In the genomic region with DNA sequence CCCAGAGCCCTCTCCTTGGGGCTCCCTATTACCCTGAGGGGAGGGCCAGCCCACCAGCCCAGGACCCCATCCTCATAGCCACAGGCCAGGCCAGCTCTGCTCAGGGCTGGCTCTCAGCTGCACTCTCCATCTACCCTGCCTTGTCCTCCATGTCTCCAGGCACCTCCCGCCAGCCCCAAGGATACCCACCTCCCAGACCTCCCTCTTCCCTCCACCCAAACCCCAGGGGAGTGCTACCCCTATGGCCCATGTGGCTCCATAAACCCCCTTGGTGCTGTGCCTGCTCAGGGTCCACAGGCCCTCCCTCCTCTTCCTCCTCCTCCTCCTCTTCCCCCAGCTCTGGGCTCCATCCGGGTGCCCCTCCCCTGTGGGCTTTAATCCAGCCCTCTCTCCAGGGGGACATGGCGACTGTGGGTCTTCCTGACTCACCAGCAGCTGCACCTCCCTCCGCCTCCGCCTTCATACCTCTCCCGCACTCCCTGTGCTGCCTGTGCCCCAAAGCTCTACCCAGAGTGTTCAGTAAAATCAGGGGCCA, we compare ENCODE assay signal across 9 cellular contexts. TPM values are rescaled to one million over a fixed set of nuclear protein-coding genes. Genes with fewer than 3 reads are reported as not detected.
DNase-seq lines count a peak whose midpoint lies in the region; ATAC-seq, FAIRE-seq and TF ChIP-seq lines count a peak whose summit lies in the region.
"Had no signal": no experiment of that assay in that cellular context is flagged by ENCODE, and none has a peak within 500 bp of the region (broad histone marks: within the 10 kb centered on the region; RNA-seq: fewer than 3 reads in every experiment).

No MANE protein-coding gene starts in this region.

- H3K56ac ChIP-seq in mesendoderm (ENCODE audit: low read length) = peak overlapping the region; percentile 18

- H3K18ac ChIP-seq in mesendoderm (ENCODE audit: low read length) = peak overlapping the region; percentile 4

- peaks cover 3% of the 10 kb centered on the region for H3K36me3 ChIP-seq in mesendoderm (ENCODE audit: control insufficient read depth, insufficient read depth, low read length)
- peaks cover 0 to 18% (median 14%) of the 10 kb centered on the region in 4 donors for H3K36me3 ChIP-seq in esophagus muscularis mucosa
- H3K36me3 ChIP-seq in Caco-2 (ENCODE audit: control insufficient read depth, insufficient read depth, low read length) = no peaks in the 10 kb centered on the region

- H3K27me3 ChIP-seq in mesendoderm (ENCODE audit: insufficient read depth, low read length, poor library complexity) = no peaks in the 10 kb centered on the region
- H3K27me3 ChIP-seq in esophagus muscularis mucosa = peaks cover 0 to 50% (median 4%) of the 10 kb centered on the region in 4 donors
- H3K27me3 ChIP-seq in Caco-2 (replicated peaks; ENCODE audit: control insufficient read depth, insufficient read depth, low read length) = no peaks in the 10 kb centered on the region

- no peak overlapping the region for H2BK120ac ChIP-seq in mesendoderm (ENCODE audit: low read depth, low read length)

- BruUV-seq in Caco-2 (replicated peaks; lab: Mats Ljungman, UMichigan) = no TSS peak

- no peak overlapping the region for H2BK5ac ChIP-seq in mesendoderm (ENCODE audit: low read length)

- no peak overlapping the region for H3K9ac ChIP-seq in mesendoderm (ENCODE audit: low read length)

- H3K9me3 Mint-ChIP-seq in HFFc6 = peaks cover 4% of the 10 kb centered on the region; the same call in 1 of the 2 replicates
- no peaks in the 10 kb centered on the region for H3K9me3 Mint-ChIP-seq in activated naive CD8-positive, alpha-beta T cell treated with anti-CD3 and anti-CD28 coated beads for 36 hours
- no peaks in the 10 kb centered on the region for H3K9me3 Mint-ChIP-seq in Caco-2 (ENCODE audit: unreplicated experiment)

- no peaks in the 10 kb centered on the region for H3K9me3 ChIP-seq in A549
- no peaks in the 10 kb centered on the region for H3K9me3 ChIP-seq in esophagus muscularis mucosa
- no peaks in the 10 kb centered on the region for H3K9me3 ChIP-seq in Caco-2
- H3K9me3 ChIP-seq: tibial artery had no signal

- H3K4me3 ChIP-seq in A549 (no peak overlapping the region), mesendoderm (ENCODE audit: low read length) (no peak overlapping the region), esophagus muscularis mucosa (no peak overlapping the region), Caco-2 (ENCODE audit: low read depth, low read length) (no peak overlapping the region)

- H3K79me1 ChIP-seq in mesendoderm (ENCODE audit: low read length) = no peaks in the 10 kb centered on the region

- TF ChIP-seq EP300 in A549 (IDR thresholded peaks at IDR 0.05) (no peak), esophagus muscularis mucosa (IDR thresholded peaks at IDR 0.05) (no peak)

- no peaks in the 10 kb centered on the region for H3K79me2 ChIP-seq in mesendoderm (ENCODE audit: control insufficient read depth, insufficient read depth, low read length)

- no peak overlapping the region for H2AK5ac ChIP-seq in mesendoderm (ENCODE audit: low read length)

- CTCF ChIA-PET in A549 (lab: Yijun Ruan, JAX) = no interaction called here
- CTCF ChIA-PET in Caco-2 (lab: Charles Lee) = no interaction called here

- no peak overlapping the region for H3K23ac ChIP-seq in mesendoderm (ENCODE audit: low read length)

- H3K4me3 Mint-ChIP-seq in HFFc6 (peak overlapping the region; percentile 26; the same call in 1 of the 2 replicates), Caco-2 (ENCODE audit: unreplicated experiment) (no peak overlapping the region)
- H3K4me3 Mint-ChIP-seq in activated naive CD8-positive, alpha-beta T cell treated with anti-CD3 and anti-CD28 coated beads for 36 hours = no peak overlapping the region

- H3K4me2 ChIP-seq in A549 = no peak overlapping the region
- no peak overlapping the region for H3K4me2 ChIP-seq in mesendoderm (ENCODE audit: low read length)

- H2BK15ac ChIP-seq in mesendoderm (replicated peaks; ENCODE audit: low read depth) = no peak overlapping the region

- 83% methylated on average over 4 of the region's 6 CpGs for WGBS in A549 (ENCODE audit: missing lambda C conversion rate)
- WGBS in mesendoderm (ENCODE audit: extremely low coverage, insufficient coverage, low lambda C conversion rate) = no CpG with 5 or more reads among the region's 6 CpGs
- 46% methylated on average over 6 of the region's 6 CpGs for WGBS in esophagus muscularis mucosa

- H3K27ac ChIP-seq in A549 (no peak overlapping the region; a peak in 1 of 6 replicates), mesendoderm (ENCODE audit: low read depth, low read length) (no peak overlapping the region), esophagus muscularis mucosa (replicated peaks in 1 of 4) (peak overlapping the region in 2 of 4 donors; percentile 19 to 53)

- H3K27me3 Mint-ChIP-seq in HFFc6 (ENCODE audit: insufficient read depth) = peaks cover 6% of the 10 kb centered on the region
- peaks cover 10% of the 10 kb centered on the region for H3K27me3 Mint-ChIP-seq in activated naive CD8-positive, alpha-beta T cell treated with anti-CD3 and anti-CD28 coated beads for 36 hours
- no peaks in the 10 kb centered on the region for H3K27me3 Mint-ChIP-seq in Caco-2 (ENCODE audit: insufficient read depth, unreplicated experiment)

- no peak for TF ChIP-seq RAD21 in A549 (conservative IDR thresholded peaks at IDR 0.05 in 1 of 2, IDR thresholded peaks at IDR 0.05 in 1 of 2)

- no peak overlapping the region for H3K4ac ChIP-seq in mesendoderm (ENCODE audit: low read depth, low read length)

- TF ChIP-seq POLR2A in A549 (IDR thresholded peaks at IDR 0.05; ENCODE audit: low read length) (no peak), esophagus muscularis mucosa (IDR thresholded peaks at IDR 0.05; ENCODE audit: low read depth) (no peak)

- H3K4me1 Mint-ChIP-seq in HFFc6 (ENCODE audit: low read depth) (peaks cover 14% of the 10 kb centered on the region), Caco-2 (ENCODE audit: low read depth, unreplicated experiment) (no peaks in the 10 kb centered on the region)
- peaks cover 3% of the 10 kb centered on the region for H3K4me1 Mint-ChIP-seq in activated naive CD8-positive, alpha-beta T cell treated with anti-CD3 and anti-CD28 coated beads for 36 hours

- ATAC-seq in A549 (peak; percentile 34 to 53; a peak in 3 of 6 replicates), GM18511 (IDR thresholded peaks at IDR 0.05; ENCODE audit: unreplicated experiment) (no peak), HG03469 (IDR thresholded peaks at IDR 0.05; ENCODE audit: unreplicated experiment) (no peak)

- POLR2A ChIA-PET in A549 (lab: Yijun Ruan, JAX) (no interaction called here), Caco-2 (lab: Charles Lee) (no interaction called here)

- no peak overlapping the region for H4K5ac ChIP-seq in mesendoderm (ENCODE audit: low read length)

- H3K36me3 Mint-ChIP-seq in HFFc6 (ENCODE audit: low read depth) (peaks cover 26% of the 10 kb centered on the region), Caco-2 (ENCODE audit: insufficient read depth, unreplicated experiment) (peaks cover 21% of the 10 kb centered on the region)
- H3K36me3 Mint-ChIP-seq in activated naive CD8-positive, alpha-beta T cell treated with anti-CD3 and anti-CD28 coated beads for 36 hours = peaks cover 26% of the 10 kb centered on the region

- H3K27ac Mint-ChIP-seq in HFFc6 (peak overlapping the region; percentile 84), Caco-2 (ENCODE audit: unreplicated experiment) (no peak overlapping the region)
- H3K27ac Mint-ChIP-seq in activated naive CD8-positive, alpha-beta T cell treated with anti-CD3 and anti-CD28 coated beads for 36 hours = peak overlapping the region; percentile 54

- DNase-seq in A549 (ENCODE audit: low read depth in 1 of 2, low spot score in 1 of 2) (no peak), HFFc6 (peak; percentile 31), mesendoderm (peak; percentile 33), esophagus muscularis mucosa (ENCODE audit: extremely low spot score) (no peak), Caco-2 (no peak)
- no peak for DNase-seq in activated naive CD8-positive, alpha-beta T cell treated with anti-CD3 and anti-CD28 coated beads for 36 hours
- DNase-seq: tibial artery had no signal

- intact Hi-C loops in esophagus muscularis mucosa (cut with DNase I) (no loop called here), Caco-2 (cut with micrococcal nuclease; ENCODE audit: unreplicated experiment) (no loop called here)

- no peak for TF ChIP-seq CTCF in A549 (IDR thresholded peaks at IDR 0.05)
- no peak for TF ChIP-seq CTCF in HFFc6 (IDR thresholded peaks at IDR 0.05)
- no peak for TF ChIP-seq CTCF in esophagus muscularis mucosa (IDR thresholded peaks at IDR 0.05)
- TF ChIP-seq CTCF in Caco-2 (IDR thresholded peaks at IDR 0.05; ENCODE audit: insufficient read depth in 1 of 2, low read depth in 1 of 2, low read length in 1 of 2, severe bottlenecking in 1 of 2, unreplicated experiment in 1 of 2) = no peak

- FAIRE-seq in A549 (lab: Jason Lieb, UNC) = no peak

- no peak overlapping the region for H4K8ac ChIP-seq in mesendoderm (ENCODE audit: low read depth, low read length)

- no peaks in the 10 kb centered on the region for H3K4me1 ChIP-seq in A549
- H3K4me1 ChIP-seq in mesendoderm (ENCODE audit: control insufficient read depth, low read depth, low read length) = peaks cover 3% of the 10 kb centered on the region
- H3K4me1 ChIP-seq in esophagus muscularis mucosa = peaks cover 14 to 35% (median 28%) of the 10 kb centered on the region in 4 donors
- no peaks in the 10 kb centered on the region; the same call in 1 of the 2 replicates for H3K4me1 ChIP-seq in Caco-2

RNA-seq across cellular contexts. Expression of a gene that starts 9.1 kb away (rescaled TPM):
- 36.6 and 45.4 TPM in 2 replicates for polyA plus RNA-seq in A549 (2011; rRNA removed)
- polyA plus RNA-seq in A549 (2012; cell fraction: cytosol; rRNA removed) = 26.8 and 28.8 TPM in 2 replicates
- 9.4 and 16.1 TPM in 2 replicates for polyA plus RNA-seq in A549 (2012; cell fraction: nucleus; rRNA removed)
- polyA plus RNA-seq in A549 (2017; fragmentation: RNase III; extraction: RNeasy Plus Mini Kit Qiagen cat#74134 plus additional on column Dnase treatment) = 31.8 to 33.7 TPM (median 32.4 TPM) in 3 replicates
- 10.0 and 10.5 TPM in 2 replicates for polyA minus RNA-seq in A549 (2011; rRNA and poly(A)+ RNA removed)
- total RNA-seq in HFFc6 (2021; fragmentation: NEBNext Ultra II Directional; extraction: Animal tissue kit (Norgen Biotek cat#: 25700)) = 10 to 100 TPM; 12.5 to 16.0 (median 15.5) TPM
- 10 to 100 TPM; 12.1 to 14.3 TPM for total RNA-seq in activated naive CD8-positive, alpha-beta T cell treated with anti-CD3 and anti-CD28 coated beads for 36 hours
- 16.0 TPM for polyA plus RNA-seq in mesendoderm (2013, experiment 1 of 2)
- 16.8 TPM for polyA plus RNA-seq in mesendoderm (2013, experiment 2 of 2)
- total RNA-seq in esophagus muscularis mucosa = 10 to 100 TPM in 3 of 4 donors, 1 to 10 TPM in 1; 8.1 to 17.2 (median 10.6) TPM
- 10.6 and 11.5 TPM in 2 replicates for total RNA-seq in Caco-2 (2022)

RNA-seq across cellular contexts. Expression of a gene that starts 9.8 kb away (rescaled TPM):
- 43.6 and 45.3 TPM in 2 replicates for polyA plus RNA-seq in A549 (2011; rRNA removed)
- 25.1 and 29.8 TPM in 2 replicates for polyA plus RNA-seq in A549 (2012; cell fraction: cytosol; rRNA removed)
- polyA plus RNA-seq in A549 (2012; cell fraction: nucleus; rRNA removed) = 81.2 and 99.4 TPM in 2 replicates
- polyA plus RNA-seq in A549 (2017; fragmentation: RNase III; extraction: RNeasy Plus Mini Kit Qiagen cat#74134 plus additional on column Dnase treatment) = 38.2 to 42.9 TPM (median 41.2 TPM) in 3 replicates
- polyA minus RNA-seq in A549 (2011; rRNA and poly(A)+ RNA removed) = 45.1 and 69.0 TPM in 2 replicates
- total RNA-seq in HFFc6 (2021; fragmentation: NEBNext Ultra II Directional; extraction: Animal tissue kit (Norgen Biotek cat#: 25700)) = 10 to 100 TPM; 85.7 to 91.8 (median 86.9) TPM
- total RNA-seq in activated naive CD8-positive, alpha-beta T cell treated with anti-CD3 and anti-CD28 coated beads for 36 hours = 100 to 1,000 TPM; 112 to 117 TPM
- polyA plus RNA-seq in mesendoderm (2013, experiment 1 of 2) = 47.2 TPM
- 48.1 TPM for polyA plus RNA-seq in mesendoderm (2013, experiment 2 of 2)
- 10 to 100 TPM; 58.6 to 89.2 (median 81.9) TPM for total RNA-seq in esophagus muscularis mucosa
- 88.1 and 102 TPM in 2 replicates for total RNA-seq in Caco-2 (2022)

RNA-seq across cellular contexts. Expression of a gene that starts 28.4 kb away (rescaled TPM):
- polyA plus RNA-seq in A549 (2011; rRNA removed) (3.2 TPM in 2 replicates), A549 (2017; fragmentation: RNase III; extraction: RNeasy Plus Mini Kit Qiagen cat#74134 plus additional on column Dnase treatment) (7.4 to 8.7 TPM (median 8.5 TPM) in 3 replicates)
- 9.2 and 10.8 TPM in 2 replicates for polyA plus RNA-seq in A549 (2012; cell fraction: cytosol; rRNA removed)
- 44.4 and 52.1 TPM in 2 replicates for polyA plus RNA-seq in A549 (2012; cell fraction: nucleus; rRNA removed)
- 5.6 and 6.8 TPM in 2 replicates for polyA minus RNA-seq in A549 (2011; rRNA and poly(A)+ RNA removed)
- total RNA-seq in HFFc6 (2021; fragmentation: NEBNext Ultra II Directional; extraction: Animal tissue kit (Norgen Biotek cat#: 25700)) = 1 to 10 TPM; 5.2 to 7.7 (median 7.1) TPM
- 10 to 100 TPM; 16.5 to 17.0 TPM for total RNA-seq in activated naive CD8-positive, alpha-beta T cell treated with anti-CD3 and anti-CD28 coated beads for 36 hours
- polyA plus RNA-seq in mesendoderm (2013, experiment 1 of 2) = 7.3 TPM
- polyA plus RNA-seq in mesendoderm (2013, experiment 2 of 2) = 7.5 TPM
- total RNA-seq in esophagus muscularis mucosa (1 to 10 TPM in 3 of 4 donors, under 1 TPM in 1; 0.50 to 2.5 (median 1.7) TPM), Caco-2 (2022) (17.7 and 18.6 TPM in 2 replicates)

RNA-seq across cellular contexts. Expression of a gene that starts 28.7 kb away (rescaled TPM):
- polyA plus RNA-seq in A549 (2011; rRNA removed) = 11.1 and 11.5 TPM in 2 replicates
- polyA plus RNA-seq in A549 (2012; cell fraction: cytosol; rRNA removed) = 12.0 and 16.7 TPM in 2 replicates
- 49.5 and 57.4 TPM in 2 replicates for polyA plus RNA-seq in A549 (2012; cell fraction: nucleus; rRNA removed)
- 13.3 to 15.5 TPM (median 14.6 TPM) in 3 replicates for polyA plus RNA-seq in A549 (2017; fragmentation: RNase III; extraction: RNeasy Plus Mini Kit Qiagen cat#74134 plus additional on column Dnase treatment)
- 13.9 and 21.1 TPM in 2 replicates for polyA minus RNA-seq in A549 (2011; rRNA and poly(A)+ RNA removed)
- total RNA-seq in HFFc6 (2021; fragmentation: NEBNext Ultra II Directional; extraction: Animal tissue kit (Norgen Biotek cat#: 25700)) = 10 to 100 TPM; 23.2 to 26.9 (median 25.5) TPM
- 10 to 100 TPM; 49.4 to 53.4 TPM for total RNA-seq in activated naive CD8-positive, alpha-beta T cell treated with anti-CD3 and anti-CD28 coated beads for 36 hours
- 13.6 TPM for polyA plus RNA-seq in mesendoderm (2013, experiment 1 of 2)
- 12.3 TPM for polyA plus RNA-seq in mesendoderm (2013, experiment 2 of 2)
- 10 to 100 TPM; 21.2 to 35.1 (median 24.7) TPM for total RNA-seq in esophagus muscularis mucosa
- 38.4 and 44.2 TPM in 2 replicates for total RNA-seq in Caco-2 (2022)

Comparison
In these comparisons a context has a peak if more than half of its experiments do, and no peak if none do; other contexts are left out.
1. ATAC-seq: peak in A549 (2 of 2); none in GM18511 (single experiment) and HG03469 (single experiment).
2. DNase-seq: peak in HFFc6 (single experiment) and mesendoderm (single experiment); none in A549 (0 of 2), activated naive CD8-positive, alpha-beta T cell treated with anti-CD3 and anti-CD28 coated beads for 36 hours (single experiment), esophagus muscularis mucosa (single experiment) and Caco-2 (0 of 2).